Comparison of ENCODE assay signal across 8 cellular contexts in the genomic region with DNA sequence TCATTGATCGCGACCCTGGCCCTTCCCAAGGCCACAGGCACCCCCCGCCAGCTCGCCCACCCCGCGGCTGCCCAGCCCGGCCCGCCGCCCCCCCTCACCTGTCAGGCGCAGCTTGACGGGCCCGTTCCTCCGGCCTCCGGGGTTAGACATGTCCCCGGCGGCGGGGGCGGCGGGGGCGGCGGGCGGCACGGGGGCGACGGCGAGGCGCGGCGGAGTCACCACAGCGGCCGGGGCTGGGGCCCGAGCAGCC. TPM values are rescaled to one million over a fixed set of nuclear protein-coding genes. Genes with fewer than 3 reads are reported as not detected.
DNase-seq lines count a peak whose midpoint lies in the region; ATAC-seq, FAIRE-seq and TF ChIP-seq lines count a peak whose summit lies in the region.

No MANE protein-coding gene starts in this region.

- no peak overlapping the region for H3K23ac ChIP-seq in H1 (ENCODE audit: insufficient read length)

- H3K4me3 Mint-ChIP-seq in nephron, result peak overlapping the region; percentile 99 to 100 (median 99)

- H2BK120ac ChIP-seq in H1 (replicated peaks; ENCODE audit: low read depth, low read length), result no peak overlapping the region

- H3K79me1 ChIP-seq in H1 (ENCODE audit: low read depth, low read length), result no peaks in the 10 kb centered on the region

- H3K27ac ChIP-seq in OCI-LY7 (ENCODE audit: low read depth, low read length, poor library complexity, severe bottlenecking) (peak overlapping the region; percentile 65), H1 (ENCODE audit: low read depth, low read length) (peak overlapping the region; percentile 90; the same call in 1 of the 2 replicates), foreskin keratinocyte (no peak overlapping the region)

- H3K4me3 ChIP-seq in OCI-LY7 (ENCODE audit: low read depth, low read length, poor library complexity, severe bottlenecking), result peak overlapping the region; percentile 94
- H3K4me3 ChIP-seq in H1 (ENCODE audit: extremely low read depth in 1 of 4, insufficient read depth in 2 of 4, low read depth in 3 of 4, low read length in 4 of 4), result peak overlapping the region; percentile 78 to 84 (median 80)

- ATAC-seq in Right ventricle myocardium superior (ENCODE audit: poor library complexity) (peak; percentile 16), HG03039 (IDR thresholded peaks at IDR 0.05; ENCODE audit: unreplicated experiment) (no peak), foreskin keratinocyte (no peak)

- peaks cover 19% of the 10 kb centered on the region for H3K4me1 Mint-ChIP-seq in nephron

- H3K18ac ChIP-seq in H1 (ENCODE audit: extremely low read depth, low read length), result no peak overlapping the region; the same call in 1 of the 2 replicates

- no peak overlapping the region for H3K14ac ChIP-seq in H1 (ENCODE audit: insufficient read length)

- intact Hi-C loops in Right ventricle myocardium superior (cut with DNase I), result no loop called here
- intact Hi-C loops in cardiac septum (cut with DNase I), result loop anchor here (5.0 kb wide), 1 partner anchor 154 kb away; a partner anchor contains a TSS
- intact Hi-C loops in OCI-LY7 (cut with micrococcal nuclease; ENCODE audit: unreplicated experiment), result no loop called here

- peaks cover 5% of the 10 kb centered on the region for H3K23me2 ChIP-seq in H1 (ENCODE audit: low read depth, low read length)

- BruUV-seq in OCI-LY7 (replicated peaks; lab: Mats Ljungman, UMichigan), result no TSS peak

- H3K4ac ChIP-seq in H1 (replicated peaks; ENCODE audit: insufficient read length, low read depth, low read length), result no peak overlapping the region

- peaks cover 5% of the 10 kb centered on the region for H3K36me3 Mint-ChIP-seq in nephron (ENCODE audit: low read depth)

- no CpG with 5 or more reads among the region's 32 CpGs for WGBS in H1 (ENCODE audit: extremely low coverage in 1 of 2, insufficient coverage in 1 of 2, insufficient read length in 1 of 2, insufficient replicate concordance in 2 of 2, low coverage in 1 of 2, low lambda C conversion rate in 2 of 2, missing lambda C conversion rate in 1 of 2), 2 experiments

- no peak for TF ChIP-seq RAD21 in H1 (IDR thresholded peaks at IDR 0.05 in 1 of 2, conservative IDR thresholded peaks at IDR 0.05 in 1 of 2; ENCODE audit: low read depth in 2 of 2, low read length in 2 of 2)

- H3K27me3 ChIP-seq in H1 (replicated peaks in 1 of 4; ENCODE audit: control insufficient read depth in 3 of 4, extremely low read depth in 1 of 4, insufficient read depth in 3 of 4, low read length in 3 of 4) (no peaks in the 10 kb centered on the region), foreskin keratinocyte (no peaks in the 10 kb centered on the region)

- peaks cover 3% of the 10 kb centered on the region for H3K9me3 Mint-ChIP-seq in nephron

- DNase-seq in Right ventricle myocardium superior, result no peak
- no peak for DNase-seq in cardiac septum (ENCODE audit: low spot score)
- DNase-seq in OCI-LY7 (ENCODE audit: low spot score), result no peak
- DNase-seq in H1 (ENCODE audit: low read depth in 1 of 2, low spot score in 2 of 2), result no peak
- no peak for DNase-seq in H4 (ENCODE audit: low spot score)
- DNase-seq in foreskin keratinocyte, result no peak

- no peaks in the 10 kb centered on the region for H3K9me2 ChIP-seq in OCI-LY7 (ENCODE audit: insufficient read depth, low read length)

- H3K56ac ChIP-seq in H1 (replicated peaks; ENCODE audit: insufficient read length, low read depth, low read length), result peak overlapping the region; percentile 6

- no peak overlapping the region for H2BK12ac ChIP-seq in H1 (ENCODE audit: low read depth, low read length)

- H4K20me1 ChIP-seq in OCI-LY7 (ENCODE audit: insufficient read depth, low read length) (peaks cover 10% of the 10 kb centered on the region), H1 (replicated peaks in 1 of 2; ENCODE audit: control insufficient read depth in 1 of 2, insufficient read depth in 2 of 2, low read length in 2 of 2) (no peaks in the 10 kb centered on the region)

- H2BK5ac ChIP-seq in H1 (ENCODE audit: low read depth, low read length), result no peak overlapping the region

- peak overlapping the region; percentile 98; the same call in 1 of the 2 replicates for H4K8ac ChIP-seq in H1 (ENCODE audit: extremely low read depth, insufficient read depth, low read length)

- H2AFZ ChIP-seq in OCI-LY7 (ENCODE audit: low read length) (peak overlapping the region; percentile 19; the same call in 1 of the 2 replicates), H1 (ENCODE audit: low read length) (no peak overlapping the region)

- TF ChIP-seq POLR2A in H1 (IDR thresholded peaks at IDR 0.05; ENCODE audit: control extremely low read depth in 1 of 2, low read depth in 2 of 2, low read length in 2 of 2), result no peak

- H3K27ac Mint-ChIP-seq in nephron, result peak overlapping the region; percentile 82 to 98 (median 96)

- TF ChIP-seq CTCF in OCI-LY7 (conservative IDR thresholded peaks at IDR 0.05; ENCODE audit: low read length) (no peak), H1 (IDR thresholded peaks at IDR 0.05; ENCODE audit: control extremely low read depth in 1 of 3, insufficient read depth in 1 of 3, low read depth in 1 of 3, low read length in 3 of 3) (no peak), nephron (IDR thresholded peaks at IDR 0.05; ENCODE audit: unreplicated experiment in 3 of 3) (no peak), foreskin keratinocyte (conservative IDR thresholded peaks at IDR 0.05) (no peak)

- no peak for FAIRE-seq in H1 (lab: Jason Lieb, UNC)

- no peak overlapping the region for H4K91ac ChIP-seq in H1 (replicated peaks; ENCODE audit: insufficient read length, low read length)

- no peak overlapping the region for H2BK20ac ChIP-seq in H1 (ENCODE audit: low read length)

- H3K4me1 ChIP-seq in OCI-LY7 (ENCODE audit: insufficient read depth, low read length, poor library complexity, severe bottlenecking) (peaks cover 19% of the 10 kb centered on the region), H1 (replicated peaks in 1 of 4; ENCODE audit: control insufficient read depth in 3 of 4, insufficient read depth in 4 of 4, low read length in 3 of 4) (peaks cover 0 to 3% (median under 1%) of the 10 kb centered on the region in 4 experiments; a peak in 5 of 7 replicates), foreskin keratinocyte (peaks cover 24% of the 10 kb centered on the region)

- H3K36me3 ChIP-seq in OCI-LY7 (ENCODE audit: insufficient read depth, low read length), result peaks cover 4% of the 10 kb centered on the region
- H3K36me3 ChIP-seq in H1 (ENCODE audit: control insufficient read depth in 2 of 4, insufficient read depth in 4 of 4, low read length in 3 of 4), result no peaks in the 10 kb centered on the region

- H3K9me3 ChIP-seq in OCI-LY7 (ENCODE audit: low read length), result peaks cover 3% of the 10 kb centered on the region; the same call in 1 of the 2 replicates
- no peaks in the 10 kb centered on the region for H3K9me3 ChIP-seq in H1 (ENCODE audit: insufficient read depth in 2 of 2, low read depth in 1 of 2, low read length in 1 of 2)

- no peak overlapping the region for H2BK15ac ChIP-seq in H1 (ENCODE audit: low read length)

- POLR2A ChIA-PET in OCI-LY7 (lab: Charles Lee) (no interaction called here), H1 (lab: Charles Lee; ENCODE audit: partially characterized antibody) (interaction anchor here (0.7 to 2.5 kb wide), 16 partner anchors 9 to 170 kb away, joined by 3 to 25 read pairs (median 4); a partner anchor contains a TSS)

- H3K79me2 ChIP-seq in OCI-LY7 (ENCODE audit: insufficient read depth, low read depth, low read length) (peaks cover 48% of the 10 kb centered on the region), H1 (ENCODE audit: control insufficient read depth in 1 of 2, insufficient read depth in 2 of 2, low read length in 2 of 2) (peaks cover 3 to 47% of the 10 kb centered on the region in 2 experiments; a peak in 3 of 4 replicates)

- TF ChIP-seq EP300 in H1 (IDR thresholded peaks at IDR 0.05; ENCODE audit: borderline replicate concordance in 1 of 2, low read depth in 2 of 2, low read length in 2 of 2), result no peak

- peak overlapping the region in 3 of 4 experiments; percentile 29 to 91 (median 67); a peak in 4 of 7 replicates for H3K9ac ChIP-seq in H1 (replicated peaks in 1 of 4; ENCODE audit: extremely low read depth in 1 of 4, low read depth in 3 of 4, low read length in 3 of 4)

- H3K4me2 ChIP-seq in OCI-LY7 (ENCODE audit: low read length) (peak overlapping the region; percentile 98), H1 (ENCODE audit: insufficient read depth in 1 of 2, low read depth in 2 of 2, low read length in 2 of 2) (peak overlapping the region; percentile 87 to 92)

- no peaks in the 10 kb centered on the region for H3K27me3 Mint-ChIP-seq in nephron (ENCODE audit: low read depth)

- no peak overlapping the region for H2AK5ac ChIP-seq in H1 (ENCODE audit: low read depth, low read length)

- H4K5ac ChIP-seq in H1 (ENCODE audit: insufficient read length, low read depth, low read length), result no peak overlapping the region

- CTCF ChIA-PET in OCI-LY7 (lab: Charles Lee; ENCODE audit: unreplicated experiment), result no interaction called here
- CTCF ChIA-PET in H1 (lab: Charles Lee; ENCODE audit: partially characterized antibody), result interaction anchor here (1.3 kb wide), 1 partner anchor 13 kb away, joined by 3 read pairs; no protein-coding TSS in a partner anchor

TF ChIP-seq in H1, 55 proteins besides CTCF, POLR2A, EP300 and RAD21 (continues in another document):
- TF ChIP-seq SUZ12 (IDR thresholded peaks at IDR 0.05; ENCODE audit: low read length), result no peak
- TF ChIP-seq KDM4A (IDR thresholded peaks at IDR 0.05; ENCODE audit: low read depth, low read length, severe bottlenecking), result no peak
- TF ChIP-seq SP4 (IDR thresholded peaks at IDR 0.05; ENCODE audit: low read length), result no peak
- TF ChIP-seq FOSL1 (IDR thresholded peaks at IDR 0.05; ENCODE audit: insufficient read depth, low read depth, low read length), result no peak
- no peak for TF ChIP-seq ZNF274 (IDR thresholded peaks at IDR 0.05; ENCODE audit: borderline replicate concordance, extremely low read depth, low read length)
- no peak for TF ChIP-seq POU5F1 (IDR thresholded peaks at IDR 0.05; ENCODE audit: low read depth, low read length)

RNA-seq across cellular contexts. Expression of a gene that starts 0.5 kb away (rescaled TPM):
- total RNA-seq in Right ventricle myocardium superior (12.4 TPM), cardiac septum (17.4 TPM), OCI-LY7 (2022) (20.2 and 20.8 TPM in 2 replicates), foreskin keratinocyte (193 and 210 TPM in 2 replicates)
- total RNA-seq in OCI-LY7 (2014; rRNA removed; shearing (Covaris generic)), result 15.6 and 22.0 TPM in 2 replicates
- 27.7 and 29.2 TPM in 2 replicates for total RNA-seq in H1 (2021; fragmentation: NEBNext Ultra II Directional; extraction: Animal tissue kit (Norgen Biotek cat#: 25700))
- polyA plus RNA-seq in H1 (2011; rRNA removed) (4.1 and 7.2 TPM in 2 replicates), foreskin keratinocyte (42.4 and 53.5 TPM in 2 replicates)
- 9.7 TPM for polyA plus RNA-seq in H1 (2011; cell fraction: cytosol; rRNA removed)
- polyA plus RNA-seq in H1 (2011; cell fraction: nucleus; rRNA removed), result 4.0 TPM
- polyA plus RNA-seq in H1 (2012, experiment 1 of 2), result 13.4 to 18.6 TPM (median 15.1 TPM) in 4 replicates
- 1.4 TPM for polyA plus RNA-seq in H1 (2012, experiment 2 of 2)
- 15.4 TPM for polyA plus RNA-seq in H1 (2013, experiment 1 of 2)
- 14.6 TPM for polyA plus RNA-seq in H1 (2013, experiment 2 of 2)
- 24.4 and 42.6 TPM in 2 replicates for polyA minus RNA-seq in H1 (2011; rRNA and poly(A)+ RNA removed)
- 13.8 TPM for polyA minus RNA-seq in H1 (2011; cell fraction: cytosol; rRNA and poly(A)+ RNA removed)
- polyA minus RNA-seq in H1 (2011; cell fraction: nucleus; rRNA and poly(A)+ RNA removed), result 25.7 TPM
- 51.9 and 56.3 TPM in 2 replicates for total RNA-seq in H4 (2014; rRNA removed; shearing (Covaris generic))
